8 cellular contexts compared by ENCODE assay signal in genomic region chr5:100746730-100747129, GRCh38.
DNase-seq lines count a peak whose midpoint lies in the region; ATAC-seq and TF ChIP-seq lines count a peak whose summit lies in the region.

No MANE protein-coding gene starts in this region.

- TF ChIP-seq EP300 in stomach (IDR thresholded peaks at IDR 0.05): no peak

- no peak for DNase-seq in lung (ENCODE audit: low spot score)
- DNase-seq in stomach: no peak
- no peak for DNase-seq in Right ventricle myocardium inferior (ENCODE audit: missing footprints)
- DNase-seq in inferior parietal cortex (ENCODE audit: extremely low spot score): no peak
- no peak for DNase-seq in NCI-H1105 (lab: John Stamatoyannopoulos, UW)

- H3K9me3 ChIP-seq in lung (ENCODE audit: control insufficient read depth in 2 of 2, insufficient read depth in 1 of 2, low read length in 1 of 2) (no peaks in the 10 kb centered on the region), stomach (no peaks in the 10 kb centered on the region)

- H3K27ac ChIP-seq in lung (ENCODE audit: low read depth in 1 of 2, low read length in 1 of 2) (no peak overlapping the region), stomach (no peak overlapping the region)

- no peaks in the 10 kb centered on the region for H3K4me1 ChIP-seq in lung (ENCODE audit: control insufficient read depth in 2 of 2, insufficient read depth in 2 of 2, low read length in 2 of 2)
- H3K4me1 ChIP-seq in stomach: no peaks in the 10 kb centered on the region

- TF ChIP-seq POLR2A in stomach (IDR thresholded peaks at IDR 0.05): no peak

- ATAC-seq in GM18520 (IDR thresholded peaks at IDR 0.05; ENCODE audit: unreplicated experiment): peak; percentile 76
- peak; percentile 97 for ATAC-seq in GM21717 (IDR thresholded peaks at IDR 0.05; ENCODE audit: unreplicated experiment)
- peak; percentile 95 for ATAC-seq in HG03558 (IDR thresholded peaks at IDR 0.05; ENCODE audit: extremely low read depth, unreplicated experiment)
- peak; percentile 41 for ATAC-seq in lung (ENCODE audit: insufficient read depth, low FRiP score)
- ATAC-seq in Right ventricle myocardium inferior: no peak

- no peak overlapping the region for H3K4me3 ChIP-seq in lung
- H3K4me3 ChIP-seq in stomach: no peak overlapping the region

- TF ChIP-seq CTCF in lung (IDR thresholded peaks at IDR 0.05; ENCODE audit: control extremely low read depth, extremely low read depth): no peak
- TF ChIP-seq CTCF in stomach (IDR thresholded peaks at IDR 0.05): no peak

- intact Hi-C loops in stomach (cut with DNase I; ENCODE audit: low total_unique reads) (no loop called here), Right ventricle myocardium inferior (cut with DNase I) (no loop called here)

- H3K27me3 ChIP-seq in lung (ENCODE audit: control insufficient read depth, insufficient read depth): no peaks in the 10 kb centered on the region
- no peaks in the 10 kb centered on the region for H3K27me3 ChIP-seq in stomach

- H3K36me3 ChIP-seq in lung (ENCODE audit: control insufficient read depth in 2 of 2, insufficient read depth in 2 of 2, low read length in 2 of 2) (no peaks in the 10 kb centered on the region), stomach (no peaks in the 10 kb centered on the region)

- WGBS in lung, 2 donors: 31 to 46% methylated on average over 1 of the region's 1 CpG
- WGBS in stomach, 5 donors: 45 to 63% (median 52%) methylated on average over 1 of the region's 1 CpG
